Comparison of ENCODE assay signal across 1 cellular context in the genomic region with DNA sequence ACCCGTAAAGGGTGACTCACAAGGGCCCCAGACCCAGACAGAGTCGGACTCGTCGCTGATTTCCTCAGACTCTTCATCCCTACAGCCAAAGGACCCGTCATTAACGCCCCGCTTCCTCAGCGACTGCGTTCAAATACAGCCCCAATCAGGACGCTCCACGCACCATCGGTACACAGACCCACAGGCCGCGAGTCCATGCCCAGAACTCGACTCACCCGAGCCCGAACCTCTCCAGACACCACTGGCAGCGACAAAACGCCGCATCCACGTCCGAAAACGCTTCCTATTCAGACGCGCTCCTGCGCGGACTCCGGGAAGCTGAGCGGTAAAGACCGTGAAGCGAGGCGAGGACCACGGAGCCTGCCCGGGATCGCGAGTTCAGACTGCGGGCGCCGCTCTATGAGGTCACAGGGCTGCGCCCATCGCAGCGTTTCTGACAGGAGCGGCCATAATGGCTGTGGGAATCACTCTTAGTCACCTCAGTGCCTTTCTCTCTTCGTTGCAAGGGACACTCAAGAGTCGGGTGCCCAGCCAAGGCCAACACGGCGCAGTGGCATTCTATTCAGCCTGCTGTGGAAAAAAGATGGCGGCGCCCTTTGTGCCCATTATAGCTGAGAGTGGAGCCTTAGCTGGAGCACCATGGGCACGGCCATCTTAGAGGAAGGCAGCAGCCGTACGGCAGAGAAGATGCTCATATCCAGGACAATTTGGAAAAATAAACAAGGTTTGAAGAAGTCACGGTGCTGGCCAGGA.
A peak's percentile ranks its signal among the peaks of the same experiment; 100 is the strongest.
TF ChIP-seq lines count a peak whose summit lies in the region.

TSS of gene ZNF614 (minus strand) at position 353 of the 753 bp plus-strand sequence. CDS start 2,634 bp downstream, outside the sequence.

TF ChIP-seq in GM23338, 12 proteins besides CTCF, POLR2A, EP300 and RAD21 (continued from another document):
- TF ChIP-seq, protein P1, sequence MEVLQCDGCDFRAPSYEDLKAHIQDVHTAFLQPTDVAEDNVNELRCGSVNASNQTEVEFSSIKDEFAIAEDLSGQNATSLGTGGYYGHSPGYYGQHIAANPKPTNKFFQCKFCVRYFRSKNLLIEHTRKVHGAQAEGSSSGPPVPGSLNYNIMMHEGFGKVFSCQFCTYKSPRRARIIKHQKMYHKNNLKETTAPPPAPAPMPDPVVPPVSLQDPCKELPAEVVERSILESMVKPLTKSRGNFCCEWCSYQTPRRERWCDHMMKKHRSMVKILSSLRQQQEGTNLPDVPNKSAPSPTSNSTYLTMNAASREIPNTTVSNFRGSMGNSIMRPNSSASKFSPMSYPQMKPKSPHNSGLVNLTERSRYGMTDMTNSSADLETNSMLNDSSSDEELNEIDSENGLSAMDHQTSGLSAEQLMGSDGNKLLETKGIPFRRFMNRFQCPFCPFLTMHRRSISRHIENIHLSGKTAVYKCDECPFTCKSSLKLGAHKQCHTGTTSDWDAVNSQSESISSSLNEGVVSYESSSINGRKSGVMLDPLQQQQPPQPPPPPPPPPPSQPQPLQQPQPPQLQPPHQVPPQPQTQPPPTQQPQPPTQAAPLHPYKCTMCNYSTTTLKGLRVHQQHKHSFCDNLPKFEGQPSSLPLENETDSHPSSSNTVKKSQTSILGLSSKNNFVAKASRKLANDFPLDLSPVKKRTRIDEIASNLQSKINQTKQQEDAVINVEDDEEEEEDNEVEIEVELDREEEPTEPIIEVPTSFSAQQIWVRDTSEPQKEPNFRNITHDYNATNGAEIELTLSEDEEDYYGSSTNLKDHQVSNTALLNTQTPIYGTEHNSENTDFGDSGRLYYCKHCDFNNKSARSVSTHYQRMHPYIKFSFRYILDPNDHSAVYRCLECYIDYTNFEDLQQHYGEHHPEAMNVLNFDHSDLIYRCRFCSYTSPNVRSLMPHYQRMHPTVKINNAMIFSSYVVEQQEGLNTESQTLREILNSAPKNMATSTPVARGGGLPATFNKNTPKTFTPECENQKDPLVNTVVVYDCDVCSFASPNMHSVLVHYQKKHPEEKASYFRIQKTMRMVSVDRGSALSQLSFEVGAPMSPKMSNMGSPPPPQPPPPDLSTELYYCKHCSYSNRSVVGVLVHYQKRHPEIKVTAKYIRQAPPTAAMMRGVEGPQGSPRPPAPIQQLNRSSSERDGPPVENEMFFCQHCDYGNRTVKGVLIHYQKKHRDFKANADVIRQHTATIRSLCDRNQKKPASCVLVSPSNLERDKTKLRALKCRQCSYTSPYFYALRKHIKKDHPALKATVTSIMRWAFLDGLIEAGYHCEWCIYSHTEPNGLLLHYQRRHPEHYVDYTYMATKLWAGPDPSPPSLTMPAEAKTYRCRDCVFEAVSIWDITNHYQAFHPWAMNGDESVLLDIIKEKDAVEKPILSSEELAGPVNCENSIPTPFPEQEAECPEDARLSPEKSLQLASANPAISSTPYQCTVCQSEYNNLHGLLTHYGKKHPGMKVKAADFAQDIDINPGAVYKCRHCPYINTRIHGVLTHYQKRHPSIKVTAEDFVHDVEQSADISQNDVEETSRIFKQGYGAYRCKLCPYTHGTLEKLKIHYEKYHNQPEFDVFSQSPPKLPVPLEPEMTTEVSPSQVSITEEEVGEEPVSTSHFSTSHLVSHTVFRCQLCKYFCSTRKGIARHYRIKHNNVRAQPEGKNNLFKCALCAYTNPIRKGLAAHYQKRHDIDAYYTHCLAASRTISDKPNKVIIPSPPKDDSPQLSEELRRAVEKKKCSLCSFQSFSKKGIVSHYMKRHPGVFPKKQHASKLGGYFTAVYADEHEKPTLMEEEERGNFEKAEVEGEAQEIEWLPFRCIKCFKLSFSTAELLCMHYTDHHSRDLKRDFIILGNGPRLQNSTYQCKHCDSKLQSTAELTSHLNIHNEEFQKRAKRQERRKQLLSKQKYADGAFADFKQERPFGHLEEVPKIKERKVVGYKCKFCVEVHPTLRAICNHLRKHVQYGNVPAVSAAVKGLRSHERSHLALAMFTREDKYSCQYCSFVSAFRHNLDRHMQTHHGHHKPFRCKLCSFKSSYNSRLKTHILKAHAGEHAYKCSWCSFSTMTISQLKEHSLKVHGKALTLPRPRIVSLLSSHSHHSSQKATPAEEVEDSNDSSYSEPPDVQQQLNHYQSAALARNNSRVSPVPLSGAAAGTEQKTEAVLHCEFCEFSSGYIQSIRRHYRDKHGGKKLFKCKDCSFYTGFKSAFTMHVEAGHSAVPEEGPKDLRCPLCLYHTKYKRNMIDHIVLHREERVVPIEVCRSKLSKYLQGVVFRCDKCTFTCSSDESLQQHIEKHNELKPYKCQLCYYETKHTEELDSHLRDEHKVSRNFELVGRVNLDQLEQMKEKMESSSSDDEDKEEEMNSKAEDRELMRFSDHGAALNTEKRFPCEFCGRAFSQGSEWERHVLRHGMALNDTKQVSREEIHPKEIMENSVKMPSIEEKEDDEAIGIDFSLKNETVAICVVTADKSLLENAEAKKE (CRISPR knock-in tag; IDR thresholded peaks at IDR 0.05), result no peak
- TF ChIP-seq EZH2phosphoT487 (IDR thresholded peaks at IDR 0.05; ENCODE audit: unreplicated experiment) (no peak), REST (IDR thresholded peaks at IDR 0.05; ENCODE audit: unreplicated experiment) (no peak), CREB1 (CRISPR knock-in tag; IDR thresholded peaks at IDR 0.05; ENCODE audit: low read depth) (peak; percentile 98)
